Comparison of ENCODE assay signal across 12 cellular contexts in genomic region chr17:20267459-20267842, GRCh38.
A peak's percentile ranks its signal among the peaks of the same experiment; 100 is the strongest.
DNase-seq lines count a peak whose midpoint lies in the region; ATAC-seq, FAIRE-seq and TF ChIP-seq lines count a peak whose summit lies in the region.
"Had no signal": no experiment of that assay in that cellular context is flagged by ENCODE, and none has a peak within 500 bp of the region (broad histone marks: within the 10 kb centered on the region; RNA-seq: fewer than 3 reads in every experiment).

No MANE protein-coding gene starts in this region.

- H3K27ac ChIP-seq in foreskin keratinocyte (peak overlapping the region; percentile 33), tibial artery (peak overlapping the region; percentile 68 to 72), heart right ventricle (peak overlapping the region in 1 of 10 donors; percentile 15)
- H3K27ac ChIP-seq: esophagus squamous epithelium, SJSA1 had no signal

- 33 to 34% methylated on average over 3 of the region's 3 CpGs for WGBS in heart right ventricle, 2 donors

- peaks cover 14% of the 10 kb centered on the region for H3K4me1 ChIP-seq in foreskin keratinocyte
- peaks cover 0 to 83% (median 39%) of the 10 kb centered on the region in 4 donors for H3K4me1 ChIP-seq in tibial artery
- H3K4me1 ChIP-seq in heart right ventricle = peaks cover 0 to 29% (median 6%) of the 10 kb centered on the region in 9 donors

- H3K4me3 ChIP-seq in tibial artery (no peak overlapping the region), heart right ventricle (no peak overlapping the region)
- H3K4me3 ChIP-seq: esophagus squamous epithelium, SJSA1 had no signal

- H3K27me3 ChIP-seq in foreskin keratinocyte = no peaks in the 10 kb centered on the region
- H3K27me3 ChIP-seq in tibial artery = no peaks in the 10 kb centered on the region
- H3K27me3 ChIP-seq in heart right ventricle = no peaks in the 10 kb centered on the region
- H3K27me3 ChIP-seq: esophagus squamous epithelium, SJSA1 had no signal

- DNase-seq in stimulated activated CD8-positive, alpha-beta memory T cell treated with anti-CD3 and anti-CD28 coated beads, Interleukin-12 subunit alpha, Interleukin-12 subunit beta, amount 100 ng/mL, for 1 hour (ENCODE audit: low read depth) = peak; percentile 27
- DNase-seq in stimulated activated CD8-positive, alpha-beta memory T cell treated with anti-CD3 and anti-CD28 coated beads, Interleukin-4, amount 100 ng/mL, for 48 hours = no peak
- DNase-seq in activated T-cell treated with anti-CD3 and anti-CD28 coated beads, Interleukin-2, amount 50 U/mL, for 1 hour = peak; percentile 38
- DNase-seq in foreskin keratinocyte (no peak), tibial artery (no peak), urothelium cell line (ENCODE audit: low spot score) (no peak), heart right ventricle (no peak), iPS-NIHi7 (ENCODE audit: extremely low spot score) (no peak)
- DNase-seq: esophagus squamous epithelium, left ventricle myocardium superior had no signal

- H3K9me3 ChIP-seq in tibial artery = no peaks in the 10 kb centered on the region
- peaks cover 0 to under 1% (median 0%) of the 10 kb centered on the region in 11 donors for H3K9me3 ChIP-seq in heart right ventricle
- H3K9me3 ChIP-seq: esophagus squamous epithelium, SJSA1 had no signal

- ATAC-seq in foreskin keratinocyte (no peak), heart right ventricle (no peak)
- ATAC-seq: right cardiac atrium had no signal

- intact Hi-C loops in tibial artery (cut with DNase I; ENCODE audit: low total_unique reads) (no loop called here), heart right ventricle (cut with DNase I) (no loop called here)

- no peak for TF ChIP-seq CTCF in foreskin keratinocyte (conservative IDR thresholded peaks at IDR 0.05)
- TF ChIP-seq CTCF in tibial artery (IDR thresholded peaks at IDR 0.05) = no peak
- TF ChIP-seq CTCF in heart right ventricle (IDR thresholded peaks at IDR 0.05) = no peak

- H3K36me3 ChIP-seq in tibial artery (no peaks in the 10 kb centered on the region), heart right ventricle (peaks cover 0 to 2% (median 0%) of the 10 kb centered on the region in 9 donors)
- H3K36me3 ChIP-seq: esophagus squamous epithelium had no signal

- FAIRE-seq in urothelium cell line (lab: Jason Lieb, UNC) = no peak

Comparison
In these comparisons a context has a peak if more than half of its experiments do, and no peak if none do; other contexts are left out.
1. DNase-seq: peak in stimulated activated CD8-positive, alpha-beta memory T cell treated with anti-CD3 and anti-CD28 coated beads, Interleukin-12 subunit alpha, Interleukin-12 subunit beta, amount 100 ng/mL, for 1 hour (single experiment) and activated T-cell treated with anti-CD3 and anti-CD28 coated beads, Interleukin-2, amount 50 U/mL, for 1 hour (single experiment); none in stimulated activated CD8-positive, alpha-beta memory T cell treated with anti-CD3 and anti-CD28 coated beads, Interleukin-4, amount 100 ng/mL, for 48 hours (single experiment), foreskin keratinocyte (0 of 2), tibial artery (0 of 2), urothelium cell line (single experiment), heart right ventricle (0 of 2) and iPS-NIHi7 (single experiment).